ENCODE assay signal across 8 cellular contexts in the genomic region with DNA sequence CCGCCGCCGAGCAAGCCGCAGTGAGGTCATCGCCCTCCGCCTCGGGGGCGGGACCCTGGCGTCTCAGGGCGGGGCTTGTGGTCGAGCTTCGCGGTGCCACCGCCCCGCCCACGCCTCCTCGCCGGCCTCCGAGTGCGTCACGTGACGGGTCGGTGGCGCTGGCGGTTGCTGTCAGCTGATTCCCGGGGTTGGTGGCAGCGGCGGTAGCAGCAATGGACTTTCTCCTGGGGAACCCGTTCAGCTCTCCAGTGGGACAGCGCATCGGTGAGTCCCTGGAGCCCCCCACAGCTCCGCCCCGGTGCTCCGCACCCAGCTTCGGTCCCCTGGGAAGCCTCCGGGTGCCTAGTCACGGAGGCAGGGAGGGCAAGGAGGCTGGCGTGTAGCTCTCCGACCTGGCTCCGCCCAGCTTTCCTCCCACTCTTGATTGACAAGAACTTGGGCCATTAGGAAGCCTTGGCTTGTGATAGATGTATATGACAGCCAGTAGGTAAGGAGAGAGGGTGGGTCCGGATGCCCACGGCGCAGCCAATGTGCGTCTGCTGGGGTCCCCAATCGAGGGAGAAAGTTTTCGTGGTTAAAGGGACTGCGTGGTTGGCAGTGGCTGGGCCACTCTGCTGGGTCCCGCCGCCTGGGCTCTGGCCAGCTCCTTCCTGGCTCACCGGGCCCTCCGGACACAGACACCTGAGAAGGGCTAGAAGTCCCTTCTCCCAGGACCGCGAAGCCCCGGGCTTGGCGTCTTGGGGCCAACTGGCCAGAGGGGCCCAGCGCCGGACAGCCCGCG. TPM values are rescaled to one million over a fixed set of nuclear protein-coding genes. Genes with fewer than 3 reads are reported as not detected.
DNase-seq lines count a peak whose midpoint lies in the region; ATAC-seq and TF ChIP-seq lines count a peak whose summit lies in the region.

A gene (plus strand): TSS at position 178 of the 781 bp plus-strand sequence. CDS start 35 bp downstream, at position 213.

- no peaks in the 10 kb centered on the region for H3K27me3 ChIP-seq in ACC112 (ENCODE audit: insufficient read depth, low read length)
- H3K27me3 ChIP-seq in WERI-Rb-1 (ENCODE audit: insufficient read depth, low read depth, severe bottlenecking) = no peaks in the 10 kb centered on the region
- H3K27me3 ChIP-seq in mammary epithelial cell (ENCODE audit: insufficient read depth, low read length) = no peaks in the 10 kb centered on the region
- no peaks in the 10 kb centered on the region for H3K27me3 ChIP-seq in iPS-20b (ENCODE audit: insufficient read depth, low read length)

- H3K27ac ChIP-seq in ACC112 (ENCODE audit: low read depth, low read length) (peak within 1 kb of the TSS; percentile 99), WERI-Rb-1 (peak within 1 kb of the TSS; percentile 80), mammary epithelial cell (ENCODE audit: insufficient read depth, low read depth, low read length) (peak within 1 kb of the TSS; percentile 72), iPS-20b (ENCODE audit: low read length) (peak within 1 kb of the TSS; percentile 48), skin epidermis (peak within 1 kb of the TSS; percentile 72 to 99 (median 97))

- H2AFZ ChIP-seq in ACC112 (ENCODE audit: low read length, unreplicated experiment) = no peak within 1 kb of the TSS
- H2AFZ ChIP-seq in mammary epithelial cell (ENCODE audit: low read depth, low read length) = peak within 1 kb of the TSS; percentile 95

- 1% methylated on average over 11 of the region's 59 CpGs for WGBS in mammary epithelial cell (ENCODE audit: low coverage, missing lambda C conversion rate)

- intact Hi-C loops in mammary epithelial cell (cut with micrococcal nuclease) = no loop called here

- H3K36me3 ChIP-seq in ACC112 (ENCODE audit: insufficient read depth, low read length) = no peaks in the 10 kb centered on the region
- H3K36me3 ChIP-seq in WERI-Rb-1 = peaks cover 12% of the 10 kb centered on the region
- H3K36me3 ChIP-seq in mammary epithelial cell (ENCODE audit: insufficient read depth, low read length) = no peaks in the 10 kb centered on the region
- peaks cover 22% of the 10 kb centered on the region for H3K36me3 ChIP-seq in iPS-20b (ENCODE audit: insufficient read depth, low read depth, low read length)

- H3K9ac ChIP-seq in mammary epithelial cell (ENCODE audit: insufficient read depth, low read length) = peak within 1 kb of the TSS; percentile 77
- H3K9ac ChIP-seq in iPS-20b (ENCODE audit: low read depth, low read length) = peak within 1 kb of the TSS; percentile 76; the same call in 1 of the 2 replicates

- no peaks in the 10 kb centered on the region for H4K20me1 ChIP-seq in mammary epithelial cell (ENCODE audit: insufficient read depth, low read length)

- peak within 1 kb of the TSS; percentile 85 for H3K4me2 ChIP-seq in mammary epithelial cell (ENCODE audit: insufficient read depth, low read depth, low read length)

- CTCF ChIA-PET in mammary epithelial cell (lab: Charles Lee; ENCODE audit: low non-redundant PET) = interaction anchor here (0.6 kb wide), 3 partner anchors 284 to 846 kb away, joined by 3 to 7 read pairs (median 3); no protein-coding TSS in a partner anchor

- BruUV-seq in mammary epithelial cell (replicated peaks; lab: Mats Ljungman, UMichigan) = TSS peak; percentile 26

- peak within 1 kb of the TSS; percentile 87 for H3K4me3 ChIP-seq in ACC112 (ENCODE audit: low read depth, low read length)
- peak within 1 kb of the TSS; percentile 78 for H3K4me3 ChIP-seq in WERI-Rb-1 (ENCODE audit: low read depth, low read length)
- peak within 1 kb of the TSS; percentile 76 to 95 (median 82) for H3K4me3 ChIP-seq in mammary epithelial cell (replicated peaks in 1 of 3; ENCODE audit: insufficient read depth in 1 of 3, low read depth in 2 of 3, low read length in 3 of 3)
- peak within 1 kb of the TSS; percentile 84 for H3K4me3 ChIP-seq in iPS-20b (ENCODE audit: low read length)
- H3K4me3 ChIP-seq in skin epidermis = peak within 1 kb of the TSS; percentile 67 to 97 (median 82)

- H3K4me1 ChIP-seq in ACC112 (ENCODE audit: control insufficient read depth, insufficient read depth, low read length, unreplicated experiment) = peaks cover 16% of the 10 kb centered on the region
- peaks cover 24% of the 10 kb centered on the region for H3K4me1 ChIP-seq in mammary epithelial cell (ENCODE audit: insufficient read depth, low read length)
- no peaks in the 10 kb centered on the region for H3K4me1 ChIP-seq in iPS-20b (ENCODE audit: insufficient read depth, low read length)

- dilution Hi-C loops in mammary epithelial cell (cut with HindIII; ENCODE audit: low sequenced_read_pairs) = loop anchor here (10.0 kb wide), 1 partner anchor 105 kb away; a partner anchor contains a TSS

- no peak for TF ChIP-seq CTCF in WERI-Rb-1 (IDR thresholded peaks at IDR 0.05; ENCODE audit: low read depth, low read length)
- TF ChIP-seq CTCF in mammary epithelial cell (conservative IDR thresholded peaks at IDR 0.05 in 1 of 2, IDR thresholded peaks at IDR 0.05 in 1 of 2; ENCODE audit: extremely low read depth in 1 of 2, insufficient read depth in 1 of 2, low read depth in 1 of 2, low read length in 2 of 2) = no peak

- peaks cover 16% of the 10 kb centered on the region for H3K79me2 ChIP-seq in ACC112 (ENCODE audit: control insufficient read depth, insufficient read depth, low read length, unreplicated experiment)
- peaks cover 6% of the 10 kb centered on the region for H3K79me2 ChIP-seq in mammary epithelial cell (ENCODE audit: insufficient read depth, low read length)

- DNase-seq in NCI-H2227 (lab: John Stamatoyannopoulos, UW; ENCODE audit: unreplicated experiment) = peak; percentile 95
- DNase-seq in WERI-Rb-1 = peak; percentile 96
- peak; percentile 98 for DNase-seq in mammary epithelial cell

- in situ Hi-C loops in mammary epithelial cell (cut with MboI; ENCODE audit: low sequenced_read_pairs in 2 of 2) = no loop called here

- H3K9me3 ChIP-seq in WERI-Rb-1 (ENCODE audit: severe bottlenecking) (no peaks in the 10 kb centered on the region), mammary epithelial cell (replicated peaks; ENCODE audit: insufficient read depth, low read length) (no peaks in the 10 kb centered on the region), iPS-20b (ENCODE audit: insufficient read depth, low read depth, low read length) (no peaks in the 10 kb centered on the region)

- ATAC-seq in GM18870 (IDR thresholded peaks at IDR 0.05; ENCODE audit: unreplicated experiment) (peak; percentile 95), HG03139 (IDR thresholded peaks at IDR 0.05; ENCODE audit: unreplicated experiment) (peak; percentile 94)

RNA-seq across cellular contexts. Expression of the gene that starts here (rescaled TPM):
- total RNA-seq in mammary epithelial cell = 10 to 100 TPM; 19.7 to 30.0 TPM
- polyA plus RNA-seq in mammary epithelial cell = 20.1 TPM
- polyA minus RNA-seq in mammary epithelial cell = 18.7 TPM

Comparison
In these comparisons a context has a peak if more than half of its experiments do, and no peak if none do; other contexts are left out.
1. Peak in every context shown above with its lines: DNase-seq, ATAC-seq, H3K4me3 ChIP-seq and H3K27ac ChIP-seq.
2. H3K27ac ChIP-seq: peak in every context shown above with its lines; median percentile 99 in ACC112; 97 in skin epidermis; 80 in WERI-Rb-1; 72 in mammary epithelial cell; 48 in iPS-20b.